1 cellular context compared by ENCODE assay signal in genomic region chr15:78175333-78175732, GRCh38.
TF ChIP-seq lines count a peak whose summit lies in the region.

No MANE protein-coding gene starts in this region.

TF ChIP-seq in IMR-90, 13 proteins besides CTCF, POLR2A, EP300 and RAD21:
- TF ChIP-seq USF2 (IDR thresholded peaks at IDR 0.05; ENCODE audit: low read depth, low read length) (no peak), RCOR1 (IDR thresholded peaks at IDR 0.05; ENCODE audit: insufficient replicate concordance, low read length) (no peak), ELK1 (IDR thresholded peaks at IDR 0.05; ENCODE audit: borderline replicate concordance, low read depth, low read length) (no peak)
TF ChIP-seq in IMR-90: peak in this region for 0.
